In the genomic region with DNA sequence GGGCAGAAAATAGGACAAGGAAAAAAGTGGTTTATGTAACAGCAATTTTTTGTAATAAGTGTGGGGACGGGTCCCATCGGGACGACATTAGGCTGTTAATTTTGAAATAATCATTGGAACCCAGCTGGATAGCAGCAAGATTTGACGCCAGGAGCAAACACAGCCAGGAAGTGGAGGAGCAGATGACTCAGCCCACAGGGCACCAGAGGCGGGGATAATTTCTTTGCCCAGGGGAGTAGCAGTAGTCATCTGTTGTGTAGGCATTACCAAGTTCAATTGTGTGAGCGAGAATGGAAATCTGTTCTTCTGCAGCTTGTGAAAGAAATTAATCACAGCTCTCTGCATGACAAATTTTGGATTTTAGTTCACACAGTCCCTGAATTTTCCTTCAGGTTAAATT, we compare ENCODE assay signal across 1 cellular context.
TF ChIP-seq lines count a peak whose summit lies in the region.

No MANE protein-coding gene starts in this region.

TF ChIP-seq in GM23338, 12 proteins besides CTCF, POLR2A, EP300 and RAD21 (continued from another document):
- TF ChIP-seq, protein P1, sequence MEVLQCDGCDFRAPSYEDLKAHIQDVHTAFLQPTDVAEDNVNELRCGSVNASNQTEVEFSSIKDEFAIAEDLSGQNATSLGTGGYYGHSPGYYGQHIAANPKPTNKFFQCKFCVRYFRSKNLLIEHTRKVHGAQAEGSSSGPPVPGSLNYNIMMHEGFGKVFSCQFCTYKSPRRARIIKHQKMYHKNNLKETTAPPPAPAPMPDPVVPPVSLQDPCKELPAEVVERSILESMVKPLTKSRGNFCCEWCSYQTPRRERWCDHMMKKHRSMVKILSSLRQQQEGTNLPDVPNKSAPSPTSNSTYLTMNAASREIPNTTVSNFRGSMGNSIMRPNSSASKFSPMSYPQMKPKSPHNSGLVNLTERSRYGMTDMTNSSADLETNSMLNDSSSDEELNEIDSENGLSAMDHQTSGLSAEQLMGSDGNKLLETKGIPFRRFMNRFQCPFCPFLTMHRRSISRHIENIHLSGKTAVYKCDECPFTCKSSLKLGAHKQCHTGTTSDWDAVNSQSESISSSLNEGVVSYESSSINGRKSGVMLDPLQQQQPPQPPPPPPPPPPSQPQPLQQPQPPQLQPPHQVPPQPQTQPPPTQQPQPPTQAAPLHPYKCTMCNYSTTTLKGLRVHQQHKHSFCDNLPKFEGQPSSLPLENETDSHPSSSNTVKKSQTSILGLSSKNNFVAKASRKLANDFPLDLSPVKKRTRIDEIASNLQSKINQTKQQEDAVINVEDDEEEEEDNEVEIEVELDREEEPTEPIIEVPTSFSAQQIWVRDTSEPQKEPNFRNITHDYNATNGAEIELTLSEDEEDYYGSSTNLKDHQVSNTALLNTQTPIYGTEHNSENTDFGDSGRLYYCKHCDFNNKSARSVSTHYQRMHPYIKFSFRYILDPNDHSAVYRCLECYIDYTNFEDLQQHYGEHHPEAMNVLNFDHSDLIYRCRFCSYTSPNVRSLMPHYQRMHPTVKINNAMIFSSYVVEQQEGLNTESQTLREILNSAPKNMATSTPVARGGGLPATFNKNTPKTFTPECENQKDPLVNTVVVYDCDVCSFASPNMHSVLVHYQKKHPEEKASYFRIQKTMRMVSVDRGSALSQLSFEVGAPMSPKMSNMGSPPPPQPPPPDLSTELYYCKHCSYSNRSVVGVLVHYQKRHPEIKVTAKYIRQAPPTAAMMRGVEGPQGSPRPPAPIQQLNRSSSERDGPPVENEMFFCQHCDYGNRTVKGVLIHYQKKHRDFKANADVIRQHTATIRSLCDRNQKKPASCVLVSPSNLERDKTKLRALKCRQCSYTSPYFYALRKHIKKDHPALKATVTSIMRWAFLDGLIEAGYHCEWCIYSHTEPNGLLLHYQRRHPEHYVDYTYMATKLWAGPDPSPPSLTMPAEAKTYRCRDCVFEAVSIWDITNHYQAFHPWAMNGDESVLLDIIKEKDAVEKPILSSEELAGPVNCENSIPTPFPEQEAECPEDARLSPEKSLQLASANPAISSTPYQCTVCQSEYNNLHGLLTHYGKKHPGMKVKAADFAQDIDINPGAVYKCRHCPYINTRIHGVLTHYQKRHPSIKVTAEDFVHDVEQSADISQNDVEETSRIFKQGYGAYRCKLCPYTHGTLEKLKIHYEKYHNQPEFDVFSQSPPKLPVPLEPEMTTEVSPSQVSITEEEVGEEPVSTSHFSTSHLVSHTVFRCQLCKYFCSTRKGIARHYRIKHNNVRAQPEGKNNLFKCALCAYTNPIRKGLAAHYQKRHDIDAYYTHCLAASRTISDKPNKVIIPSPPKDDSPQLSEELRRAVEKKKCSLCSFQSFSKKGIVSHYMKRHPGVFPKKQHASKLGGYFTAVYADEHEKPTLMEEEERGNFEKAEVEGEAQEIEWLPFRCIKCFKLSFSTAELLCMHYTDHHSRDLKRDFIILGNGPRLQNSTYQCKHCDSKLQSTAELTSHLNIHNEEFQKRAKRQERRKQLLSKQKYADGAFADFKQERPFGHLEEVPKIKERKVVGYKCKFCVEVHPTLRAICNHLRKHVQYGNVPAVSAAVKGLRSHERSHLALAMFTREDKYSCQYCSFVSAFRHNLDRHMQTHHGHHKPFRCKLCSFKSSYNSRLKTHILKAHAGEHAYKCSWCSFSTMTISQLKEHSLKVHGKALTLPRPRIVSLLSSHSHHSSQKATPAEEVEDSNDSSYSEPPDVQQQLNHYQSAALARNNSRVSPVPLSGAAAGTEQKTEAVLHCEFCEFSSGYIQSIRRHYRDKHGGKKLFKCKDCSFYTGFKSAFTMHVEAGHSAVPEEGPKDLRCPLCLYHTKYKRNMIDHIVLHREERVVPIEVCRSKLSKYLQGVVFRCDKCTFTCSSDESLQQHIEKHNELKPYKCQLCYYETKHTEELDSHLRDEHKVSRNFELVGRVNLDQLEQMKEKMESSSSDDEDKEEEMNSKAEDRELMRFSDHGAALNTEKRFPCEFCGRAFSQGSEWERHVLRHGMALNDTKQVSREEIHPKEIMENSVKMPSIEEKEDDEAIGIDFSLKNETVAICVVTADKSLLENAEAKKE (CRISPR knock-in tag; IDR thresholded peaks at IDR 0.05), result no peak
- TF ChIP-seq NANOG (IDR thresholded peaks at IDR 0.05; ENCODE audit: borderline replicate concordance), result no peak
- TF ChIP-seq EZH2 (IDR thresholded peaks at IDR 0.05; ENCODE audit: low read depth, unreplicated experiment), result no peak
- TF ChIP-seq ZNF331 (CRISPR knock-in tag; IDR thresholded peaks at IDR 0.05; ENCODE audit: low read depth), result no peak
- TF ChIP-seq ZNF114 (CRISPR knock-in tag; IDR thresholded peaks at IDR 0.05), result no peak
- TF ChIP-seq, protein P2, sequence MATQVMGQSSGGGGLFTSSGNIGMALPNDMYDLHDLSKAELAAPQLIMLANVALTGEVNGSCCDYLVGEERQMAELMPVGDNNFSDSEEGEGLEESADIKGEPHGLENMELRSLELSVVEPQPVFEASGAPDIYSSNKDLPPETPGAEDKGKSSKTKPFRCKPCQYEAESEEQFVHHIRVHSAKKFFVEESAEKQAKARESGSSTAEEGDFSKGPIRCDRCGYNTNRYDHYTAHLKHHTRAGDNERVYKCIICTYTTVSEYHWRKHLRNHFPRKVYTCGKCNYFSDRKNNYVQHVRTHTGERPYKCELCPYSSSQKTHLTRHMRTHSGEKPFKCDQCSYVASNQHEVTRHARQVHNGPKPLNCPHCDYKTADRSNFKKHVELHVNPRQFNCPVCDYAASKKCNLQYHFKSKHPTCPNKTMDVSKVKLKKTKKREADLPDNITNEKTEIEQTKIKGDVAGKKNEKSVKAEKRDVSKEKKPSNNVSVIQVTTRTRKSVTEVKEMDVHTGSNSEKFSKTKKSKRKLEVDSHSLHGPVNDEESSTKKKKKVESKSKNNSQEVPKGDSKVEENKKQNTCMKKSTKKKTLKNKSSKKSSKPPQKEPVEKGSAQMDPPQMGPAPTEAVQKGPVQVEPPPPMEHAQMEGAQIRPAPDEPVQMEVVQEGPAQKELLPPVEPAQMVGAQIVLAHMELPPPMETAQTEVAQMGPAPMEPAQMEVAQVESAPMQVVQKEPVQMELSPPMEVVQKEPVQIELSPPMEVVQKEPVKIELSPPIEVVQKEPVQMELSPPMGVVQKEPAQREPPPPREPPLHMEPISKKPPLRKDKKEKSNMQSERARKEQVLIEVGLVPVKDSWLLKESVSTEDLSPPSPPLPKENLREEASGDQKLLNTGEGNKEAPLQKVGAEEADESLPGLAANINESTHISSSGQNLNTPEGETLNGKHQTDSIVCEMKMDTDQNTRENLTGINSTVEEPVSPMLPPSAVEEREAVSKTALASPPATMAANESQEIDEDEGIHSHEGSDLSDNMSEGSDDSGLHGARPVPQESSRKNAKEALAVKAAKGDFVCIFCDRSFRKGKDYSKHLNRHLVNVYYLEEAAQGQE (IDR thresholded peaks at IDR 0.05; ENCODE audit: unreplicated experiment), result no peak
- no peak for TF ChIP-seq STAT1 (IDR thresholded peaks at IDR 0.05; ENCODE audit: unreplicated experiment)
TF ChIP-seq in GM23338: peak in this region for 0.
